11 cellular contexts compared by ENCODE assay signal in genomic region chr4:164536829-164537228, GRCh38.
DNase-seq lines count a peak whose midpoint lies in the region; FAIRE-seq and TF ChIP-seq lines count a peak whose summit lies in the region.
"Had no signal": no experiment of that assay in that cellular context is flagged by ENCODE, and none has a peak within 500 bp of the region (broad histone marks: within the 10 kb centered on the region; RNA-seq: fewer than 3 reads in every experiment).

No MANE protein-coding gene starts in this region.

- H3K79me2 ChIP-seq in H1 (ENCODE audit: control insufficient read depth in 1 of 2, insufficient read depth in 2 of 2, low read length in 2 of 2) = no peaks in the 10 kb centered on the region

- TF ChIP-seq EP300 in H1 (IDR thresholded peaks at IDR 0.05; ENCODE audit: borderline replicate concordance in 1 of 2, low read depth in 2 of 2, low read length in 2 of 2) = no peak

- H3K36me3 ChIP-seq in H1 (ENCODE audit: control insufficient read depth in 2 of 4, insufficient read depth in 4 of 4, low read length in 3 of 4) = no peaks in the 10 kb centered on the region; a peak in 1 of 8 replicates
- H3K36me3 ChIP-seq in left ventricle myocardium inferior = no peaks in the 10 kb centered on the region
- H3K36me3 ChIP-seq: BLaER1 had no signal

- no peak overlapping the region for H3K18ac ChIP-seq in H1 (ENCODE audit: extremely low read depth, low read length)

- no peak overlapping the region for H4K5ac ChIP-seq in H1 (ENCODE audit: insufficient read length, low read depth, low read length)

- H3K4me2 ChIP-seq in H1 (ENCODE audit: insufficient read depth in 1 of 2, low read depth in 2 of 2, low read length in 2 of 2) = no peak overlapping the region
- H3K4me2 ChIP-seq: BLaER1 had no signal

- H4K91ac ChIP-seq in H1 (replicated peaks; ENCODE audit: insufficient read length, low read length) = no peak overlapping the region

- no peak overlapping the region for H3K23ac ChIP-seq in H1 (ENCODE audit: insufficient read length)

- POLR2A ChIA-PET in H1 (lab: Charles Lee; ENCODE audit: partially characterized antibody) = no interaction called here

- H2BK20ac ChIP-seq in H1 (ENCODE audit: low read length) = no peak overlapping the region

- H3K27ac ChIP-seq in H1 (ENCODE audit: low read depth, low read length) (no peak overlapping the region), left ventricle myocardium inferior (replicated peaks) (no peak overlapping the region)
- H3K27ac ChIP-seq: BLaER1 had no signal

- H3K4me3 ChIP-seq in AG09309 (ENCODE audit: control insufficient read depth, low read depth, low read length) (no peak overlapping the region), H1 (ENCODE audit: extremely low read depth in 1 of 4, insufficient read depth in 2 of 4, low read depth in 3 of 4, low read length in 4 of 4) (no peak overlapping the region), left ventricle myocardium inferior (no peak overlapping the region)
- H3K4me3 ChIP-seq: BLaER1, GM12878 had no signal

- H2BK15ac ChIP-seq in H1 (ENCODE audit: low read length) = no peak overlapping the region

- no peak overlapping the region for H3K9ac ChIP-seq in H1 (replicated peaks in 1 of 4; ENCODE audit: extremely low read depth in 1 of 4, low read depth in 3 of 4, low read length in 3 of 4)
- H3K9ac ChIP-seq: BLaER1 had no signal

- H3K23me2 ChIP-seq in H1 (ENCODE audit: low read depth, low read length) = no peaks in the 10 kb centered on the region

- TF ChIP-seq CTCF in AG09309 (IDR thresholded peaks at IDR 0.05; ENCODE audit: control insufficient read depth, insufficient read depth, low read depth, low read length, missing control alignments) = no peak
- TF ChIP-seq CTCF in H1 (IDR thresholded peaks at IDR 0.05; ENCODE audit: control extremely low read depth in 1 of 3, insufficient read depth in 1 of 3, low read depth in 1 of 3, low read length in 3 of 3) = no peak
- no peak for TF ChIP-seq CTCF in left ventricle myocardium inferior (IDR thresholded peaks at IDR 0.05; ENCODE audit: borderline replicate concordance)

- no peak for TF ChIP-seq POLR2A in H1 (IDR thresholded peaks at IDR 0.05; ENCODE audit: control extremely low read depth in 1 of 2, low read depth in 2 of 2, low read length in 2 of 2)

- H3K56ac ChIP-seq in H1 (replicated peaks; ENCODE audit: insufficient read length, low read depth, low read length) = no peak overlapping the region

- no peak overlapping the region for H2AFZ ChIP-seq in H1 (ENCODE audit: low read length)

- no peak overlapping the region for H3K14ac ChIP-seq in H1 (ENCODE audit: insufficient read length)

- CTCF ChIA-PET in H1 (lab: Charles Lee; ENCODE audit: partially characterized antibody) = interaction anchor here (1.7 kb wide), 1 partner anchor 195 kb away, joined by 3 read pairs; no protein-coding TSS in a partner anchor

- WGBS in H1 (ENCODE audit: extremely low coverage in 1 of 2, insufficient coverage in 1 of 2, insufficient read length in 1 of 2, insufficient replicate concordance in 2 of 2, low coverage in 1 of 2, low lambda C conversion rate in 2 of 2, missing lambda C conversion rate in 1 of 2), 2 experiments = 90% methylated on average over 2 of the region's 2 CpGs; no CpG with 5 or more reads in 1 of the 2 experiments

- H3K4ac ChIP-seq in H1 (replicated peaks; ENCODE audit: insufficient read length, low read depth, low read length) = no peak overlapping the region

- H3K4me1 ChIP-seq in H1 (replicated peaks in 1 of 4; ENCODE audit: control insufficient read depth in 3 of 4, insufficient read depth in 4 of 4, low read length in 3 of 4) = no peaks in the 10 kb centered on the region
- no peaks in the 10 kb centered on the region for H3K4me1 ChIP-seq in left ventricle myocardium inferior

- no peak overlapping the region for H2AK5ac ChIP-seq in H1 (ENCODE audit: low read depth, low read length)

- intact Hi-C loops in left ventricle myocardium inferior (cut with micrococcal nuclease) = no loop called here

- H4K8ac ChIP-seq in H1 (ENCODE audit: extremely low read depth, insufficient read depth, low read length) = no peak overlapping the region

- no peaks in the 10 kb centered on the region for H4K20me1 ChIP-seq in H1 (replicated peaks in 1 of 2; ENCODE audit: control insufficient read depth in 1 of 2, insufficient read depth in 2 of 2, low read length in 2 of 2)
- H4K20me1 ChIP-seq: BLaER1 had no signal

- FAIRE-seq in H1 (lab: Jason Lieb, UNC) = no peak
- FAIRE-seq: GM12878 had no signal

- TF ChIP-seq RAD21 in H1 (IDR thresholded peaks at IDR 0.05 in 1 of 2, conservative IDR thresholded peaks at IDR 0.05 in 1 of 2; ENCODE audit: low read depth in 2 of 2, low read length in 2 of 2) = no peak

- H3K27me3 ChIP-seq in H1 (replicated peaks in 1 of 4; ENCODE audit: control insufficient read depth in 3 of 4, extremely low read depth in 1 of 4, insufficient read depth in 3 of 4, low read length in 3 of 4) (no peaks in the 10 kb centered on the region; a peak in 1 of 7 replicates), left ventricle myocardium inferior (ENCODE audit: low read depth) (no peaks in the 10 kb centered on the region)
- H3K27me3 ChIP-seq: BLaER1 had no signal

- H3K79me1 ChIP-seq in H1 (ENCODE audit: low read depth, low read length) = no peaks in the 10 kb centered on the region

- no peak overlapping the region for H2BK5ac ChIP-seq in H1 (ENCODE audit: low read depth, low read length)

- no peak overlapping the region for H2BK12ac ChIP-seq in H1 (ENCODE audit: low read depth, low read length)

- H3K9me3 ChIP-seq in H1 (ENCODE audit: insufficient read depth in 2 of 2, low read depth in 1 of 2, low read length in 1 of 2) (peaks cover 14 to 16% of the 10 kb centered on the region in 2 experiments), left ventricle myocardium inferior (replicated peaks) (peaks cover 19% of the 10 kb centered on the region)

- peak overlapping the region; percentile 19 for H2BK120ac ChIP-seq in H1 (replicated peaks; ENCODE audit: low read depth, low read length)

- DNase-seq in AG09309 (ENCODE audit: low read depth) (peak; percentile 52), LoVo (ENCODE audit: low spot score) (peak; percentile 54), H1 (ENCODE audit: low read depth in 1 of 2, low spot score in 2 of 2) (no peak), non-pigmented ciliary epithelial cell (ENCODE audit: low read depth) (peak; percentile 82), EL (no peak), NCI-H1694 (lab: John Stamatoyannopoulos, UW) (no peak), left ventricle myocardium inferior (no peak), epidermal melanocyte (ENCODE audit: insufficient read length, low spot score) (no peak)
- DNase-seq: MV-4-11 had no signal

TF ChIP-seq in H1, 55 proteins besides CTCF, POLR2A, EP300 and RAD21 (continues in another document):
- TF ChIP-seq TAF1 (IDR thresholded peaks at IDR 0.05; ENCODE audit: low read depth, low read length) (no peak), RFX5 (IDR thresholded peaks at IDR 0.05; ENCODE audit: borderline replicate concordance, low read depth, low read length) (no peak)

Comparison
In these comparisons a context has a peak if more than half of its experiments do, and no peak if none do; other contexts are left out.
1. DNase-seq: peak in AG09309 (single experiment), LoVo (single experiment) and non-pigmented ciliary epithelial cell (single experiment); none in H1 (0 of 2), EL (single experiment), NCI-H1694 (single experiment), left ventricle myocardium inferior (single experiment) and epidermal melanocyte (single experiment).